ENCODE assay signal across 11 cellular contexts in genomic region chr6:111711989-111712388, GRCh38.
DNase-seq lines count a peak whose midpoint lies in the region; ATAC-seq and TF ChIP-seq lines count a peak whose summit lies in the region.
"Had no signal": no experiment of that assay in that cellular context is flagged by ENCODE, and none has a peak within 500 bp of the region (broad histone marks: within the 10 kb centered on the region; RNA-seq: fewer than 3 reads in every experiment).

No MANE protein-coding gene starts in this region.

- peak overlapping the region; percentile 86 for H3K27ac Mint-ChIP-seq in activated T-cell treated with anti-CD3 and anti-CD28 coated beads, Interleukin-2, amount 50 U/mL, for 72 hours
- H3K27ac Mint-ChIP-seq in activated T-helper 17 cell treated with anti-CD3 and anti-CD28 coated beads, Interleukin-2, amount 50 U/mL, for 72 hours = peak overlapping the region; percentile 84

- intact Hi-C loops in lower lobe of right lung (cut with DNase I) = loop anchor here (5.0 kb wide), 1 partner anchor 285 kb away; no protein-coding TSS in a partner anchor

- H3K4me1 ChIP-seq in lower lobe of right lung = peaks cover 31% of the 10 kb centered on the region

- H3K27ac ChIP-seq in lower lobe of right lung = peak overlapping the region; percentile 33
- H3K27ac ChIP-seq in substantia nigra (ENCODE audit: low read depth, low read length, poor library complexity, severe bottlenecking) = peak overlapping the region; percentile 54
- H3K27ac ChIP-seq: SJCRH30 had no signal

- H3K36me3 Mint-ChIP-seq in activated T-cell treated with anti-CD3 and anti-CD28 coated beads, Interleukin-2, amount 50 U/mL, for 72 hours (ENCODE audit: insufficient read depth in 2 of 2) = peaks cover 10 to 49% of the 10 kb centered on the region in 2 donors
- peaks cover 100% of the 10 kb centered on the region for H3K36me3 Mint-ChIP-seq in activated T-helper 17 cell treated with anti-CD3 and anti-CD28 coated beads, Interleukin-2, amount 50 U/mL, for 72 hours (ENCODE audit: low read depth)

- no peaks in the 10 kb centered on the region for H3K27me3 ChIP-seq in lower lobe of right lung (ENCODE audit: low read depth)
- H3K27me3 ChIP-seq: SJCRH30 had no signal

- H3K27me3 Mint-ChIP-seq in activated T-cell treated with anti-CD3 and anti-CD28 coated beads, Interleukin-2, amount 50 U/mL, for 72 hours (ENCODE audit: low read depth) = no peaks in the 10 kb centered on the region
- no peaks in the 10 kb centered on the region for H3K27me3 Mint-ChIP-seq in activated T-helper 17 cell treated with anti-CD3 and anti-CD28 coated beads, Interleukin-2, amount 50 U/mL, for 72 hours

- H3K9me3 ChIP-seq in lower lobe of right lung = no peaks in the 10 kb centered on the region
- H3K9me3 ChIP-seq: SJCRH30 had no signal

- DNase-seq in activated T-cell treated with anti-CD3 and anti-CD28 coated beads, Interleukin-2, amount 50 U/mL, for 72 hours = no peak
- no peak for DNase-seq in activated T-cell treated with anti-CD3 and anti-CD28 coated beads, Interleukin-2, amount 50 U/mL, for 1 hour
- no peak for DNase-seq in lower lobe of right lung
- DNase-seq in substantia nigra (lab: John Stamatoyannopoulos, UW) = peak in 2 of 49 donors; percentile 11 to 19
- no peak for DNase-seq in epidermal melanocyte (ENCODE audit: insufficient read length, low spot score)
- DNase-seq in NCI-H524 treated with DMSO at 0.1 percent for 48 hours (lab: John Stamatoyannopoulos, UW) = no peak
- no peak for DNase-seq in DMS53 treated with DMSO at 0.1 percent for 48 hours (lab: John Stamatoyannopoulos, UW; ENCODE audit: unreplicated experiment)
- DNase-seq: GF-D8 had no signal

- H3K4me3 Mint-ChIP-seq in activated T-cell treated with anti-CD3 and anti-CD28 coated beads, Interleukin-2, amount 50 U/mL, for 72 hours = no peak overlapping the region
- H3K4me3 Mint-ChIP-seq in activated T-helper 17 cell treated with anti-CD3 and anti-CD28 coated beads, Interleukin-2, amount 50 U/mL, for 72 hours = peak overlapping the region; percentile 41

- peaks cover 82% of the 10 kb centered on the region for H3K4me1 Mint-ChIP-seq in activated T-cell treated with anti-CD3 and anti-CD28 coated beads, Interleukin-2, amount 50 U/mL, for 72 hours (ENCODE audit: low read depth)
- peaks cover 32% of the 10 kb centered on the region for H3K4me1 Mint-ChIP-seq in activated T-helper 17 cell treated with anti-CD3 and anti-CD28 coated beads, Interleukin-2, amount 50 U/mL, for 72 hours

- no peak for ATAC-seq in activated T-cell treated with anti-CD3 and anti-CD28 coated beads, Interleukin-2, amount 50 U/mL, for 72 hours (replicated peaks in 1 of 2)
- ATAC-seq in activated T-helper 17 cell treated with anti-CD3 and anti-CD28 coated beads, Interleukin-2, amount 50 U/mL, for 72 hours (replicated peaks) = no peak
- no peak for ATAC-seq in lower lobe of right lung
- ATAC-seq: activated CD4-positive, CD25-positive, alpha-beta regulatory T cell treated with anti-CD3 and anti-CD28 coated beads, Interleukin-2, amount 50 U/mL, for 24 hours had no signal

- no peaks in the 10 kb centered on the region for H3K9me3 Mint-ChIP-seq in activated T-cell treated with anti-CD3 and anti-CD28 coated beads, Interleukin-2, amount 50 U/mL, for 72 hours
- no peaks in the 10 kb centered on the region for H3K9me3 Mint-ChIP-seq in activated T-helper 17 cell treated with anti-CD3 and anti-CD28 coated beads, Interleukin-2, amount 50 U/mL, for 72 hours

- no peak overlapping the region for H3K4me3 ChIP-seq in lower lobe of right lung
- H3K4me3 ChIP-seq: SJCRH30 had no signal

- H3K36me3 ChIP-seq in lower lobe of right lung = peaks cover 26% of the 10 kb centered on the region
- H3K36me3 ChIP-seq: SJCRH30 had no signal

- TF ChIP-seq CTCF in lower lobe of right lung (IDR thresholded peaks at IDR 0.05) = no peak
